1 cellular context compared by ENCODE assay signal in the genomic region with DNA sequence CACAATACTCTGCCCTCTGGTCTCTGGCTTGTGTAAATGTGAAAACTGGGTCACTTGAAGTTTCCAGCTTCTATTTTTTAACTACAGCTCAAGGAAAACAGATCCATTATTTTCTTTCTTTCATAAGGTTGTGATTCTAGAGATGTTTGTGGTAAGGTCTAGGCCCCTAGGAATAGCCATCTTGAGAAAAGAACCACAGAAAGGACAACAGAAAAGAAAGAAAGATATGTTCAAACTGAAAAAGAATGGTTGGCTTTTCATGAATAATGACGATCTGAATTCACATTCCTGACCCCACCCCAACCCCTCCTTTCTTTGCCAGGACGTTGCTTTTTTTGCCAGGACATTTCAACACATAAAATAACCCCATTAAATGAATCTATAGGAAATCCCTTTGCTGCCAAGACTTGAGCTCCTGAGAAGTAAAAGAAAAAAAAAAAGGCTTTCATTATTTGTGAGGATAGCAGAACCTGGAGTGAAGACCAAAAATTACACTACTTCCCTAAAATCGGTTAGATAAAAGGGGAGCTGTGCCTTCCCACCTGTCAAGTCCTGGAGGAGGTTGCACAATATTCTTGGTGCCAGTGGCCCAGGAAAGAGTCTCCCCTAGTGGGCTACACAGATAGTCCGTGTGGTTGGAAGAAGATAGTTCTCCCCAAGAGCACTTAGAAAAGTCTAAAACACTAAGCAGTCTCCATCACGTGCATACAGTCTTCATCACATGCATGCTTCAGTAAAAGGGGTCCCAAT.
TF ChIP-seq lines count a peak whose summit lies in the region.

No MANE protein-coding gene starts in this region.

TF ChIP-seq in IMR-90, 13 proteins besides CTCF, POLR2A, EP300 and RAD21:
- TF ChIP-seq ELK1 (IDR thresholded peaks at IDR 0.05; ENCODE audit: borderline replicate concordance, low read depth, low read length) (no peak), CEBPB (IDR thresholded peaks at IDR 0.05; ENCODE audit: low read depth, low read length) (0 out of 2 replicates have a peak, but pooled peaks have one; percentile 5)
